In genomic region chr9:137797206-137798120, GRCh38 we compare ENCODE assay signal across 18 cellular contexts.
DNase-seq lines count a peak whose midpoint lies in the region; ATAC-seq and TF ChIP-seq lines count a peak whose summit lies in the region.
"Had no signal": no experiment of that assay in that cellular context is flagged by ENCODE, and none has a peak within 500 bp of the region (broad histone marks: within the 10 kb centered on the region; RNA-seq: fewer than 3 reads in every experiment).

No MANE protein-coding gene starts in this region.

- DNase-seq in CD8-positive, alpha-beta T cell = no peak
- DNase-seq in NCI-H1105 treated with DMSO at 0.1 percent for 48 hours (lab: John Stamatoyannopoulos, UW) (peak; percentile 95), NCI-H2196 (lab: John Stamatoyannopoulos, UW; ENCODE audit: unreplicated experiment) (peak; percentile 55), endothelial cell (ENCODE audit: low spot score) (no peak), GDM1 (lab: John Stamatoyannopoulos, UW) (no peak), nucleus accumbens (lab: John Stamatoyannopoulos, UW) (no peak), dermis blood vessel endothelial cell (no peak)
- DNase-seq: activated CD4-positive, alpha-beta T cell treated with anti-CD3 and anti-CD28 coated beads for 48 hours; activated naive CD8-positive, alpha-beta T cell treated with anti-CD3 and anti-CD28 coated beads, Interleukin-2, amount 10 ng/mL, durations not matched to agents 7 days and 5 days; heart left ventricle; islet precursor cell; mesendoderm; NCI-H2227 treated with DMSO at 0.1 percent for 48 hours had no signal

- H3K27ac ChIP-seq in CD8-positive, alpha-beta T cell (ENCODE audit: low read depth, low read length) = no peak overlapping the region
- H3K27ac ChIP-seq: esophagus muscularis mucosa, heart left ventricle, right atrium auricular region, SJSA1 had no signal

- H3K36me3 ChIP-seq in CD8-positive, alpha-beta T cell (ENCODE audit: insufficient read depth, low read length) = peaks cover 44% of the 10 kb centered on the region

- no peaks in the 10 kb centered on the region for H3K9me3 ChIP-seq in CD8-positive, alpha-beta T cell (ENCODE audit: low read length)
- H3K9me3 ChIP-seq: esophagus muscularis mucosa, heart left ventricle, right atrium auricular region, SJSA1 had no signal

- H3K27me3 Mint-ChIP-seq in CD8-positive, alpha-beta T cell (ENCODE audit: low read depth) = no peaks in the 10 kb centered on the region
- peaks cover 15% of the 10 kb centered on the region for H3K27me3 Mint-ChIP-seq in endothelial cell (ENCODE audit: unreplicated experiment)
- H3K27me3 Mint-ChIP-seq: activated naive CD8-positive, alpha-beta T cell treated with anti-CD3 and anti-CD28 coated beads, Interleukin-2, amount 10 ng/mL, durations not matched to agents 7 days and 5 days had no signal

- no peaks in the 10 kb centered on the region for H3K27me3 ChIP-seq in CD8-positive, alpha-beta T cell (ENCODE audit: insufficient read depth, low read length)
- H3K27me3 ChIP-seq: esophagus muscularis mucosa, heart left ventricle, right atrium auricular region, SJSA1 had no signal

- POLR2A ChIA-PET in CD8-positive, alpha-beta T cell (lab: Charles Lee) = no interaction called here

- H3K9me3 Mint-ChIP-seq in CD8-positive, alpha-beta T cell = no peaks in the 10 kb centered on the region
- no peaks in the 10 kb centered on the region for H3K9me3 Mint-ChIP-seq in endothelial cell (ENCODE audit: unreplicated experiment)
- H3K9me3 Mint-ChIP-seq: activated naive CD8-positive, alpha-beta T cell treated with anti-CD3 and anti-CD28 coated beads, Interleukin-2, amount 10 ng/mL, durations not matched to agents 7 days and 5 days had no signal

- H3K4me1 ChIP-seq in CD8-positive, alpha-beta T cell (ENCODE audit: insufficient read depth, low read length) = no peaks in the 10 kb centered on the region
- H3K4me1 ChIP-seq: esophagus muscularis mucosa, heart left ventricle, right atrium auricular region, SJSA1 had no signal

- H3K27ac Mint-ChIP-seq in CD8-positive, alpha-beta T cell = peak overlapping the region; percentile 33
- no peak overlapping the region for H3K27ac Mint-ChIP-seq in endothelial cell (ENCODE audit: unreplicated experiment)
- H3K27ac Mint-ChIP-seq: activated naive CD8-positive, alpha-beta T cell treated with anti-CD3 and anti-CD28 coated beads, Interleukin-2, amount 10 ng/mL, durations not matched to agents 7 days and 5 days had no signal

- H3K4me3 Mint-ChIP-seq in CD8-positive, alpha-beta T cell = no peak overlapping the region
- H3K4me3 Mint-ChIP-seq in endothelial cell (ENCODE audit: unreplicated experiment) = peak overlapping the region; percentile 82
- H3K4me3 Mint-ChIP-seq: activated naive CD8-positive, alpha-beta T cell treated with anti-CD3 and anti-CD28 coated beads, Interleukin-2, amount 10 ng/mL, durations not matched to agents 7 days and 5 days had no signal

- no peaks in the 10 kb centered on the region for H3K4me1 Mint-ChIP-seq in CD8-positive, alpha-beta T cell (ENCODE audit: low read depth)
- H3K4me1 Mint-ChIP-seq in endothelial cell (ENCODE audit: unreplicated experiment) = no peaks in the 10 kb centered on the region
- H3K4me1 Mint-ChIP-seq: activated naive CD8-positive, alpha-beta T cell treated with anti-CD3 and anti-CD28 coated beads, Interleukin-2, amount 10 ng/mL, durations not matched to agents 7 days and 5 days had no signal

- intact Hi-C loops in CD8-positive, alpha-beta T cell (cut with DNase I, micrococcal nuclease) = no loop called here

- no peak overlapping the region for H3K4me3 ChIP-seq in CD8-positive, alpha-beta T cell (ENCODE audit: low read depth, low read length)
- H3K4me3 ChIP-seq: esophagus muscularis mucosa, heart left ventricle, right atrium auricular region, SJSA1 had no signal

- peaks cover 94% of the 10 kb centered on the region for H3K36me3 Mint-ChIP-seq in CD8-positive, alpha-beta T cell
- peaks cover 74% of the 10 kb centered on the region for H3K36me3 Mint-ChIP-seq in endothelial cell (ENCODE audit: low read depth, unreplicated experiment)

- TF ChIP-seq CTCF in CD8-positive, alpha-beta T cell (IDR thresholded peaks at IDR 0.05) = no peak
- TF ChIP-seq CTCF in endothelial cell (IDR thresholded peaks at IDR 0.05; ENCODE audit: unreplicated experiment) = no peak

- no peak for ATAC-seq in CD8-positive, alpha-beta T cell
- ATAC-seq in HG03175 (IDR thresholded peaks at IDR 0.05; ENCODE audit: unreplicated experiment) = no peak
- ATAC-seq: HCT116, heart left ventricle had no signal

- CTCF ChIA-PET in CD8-positive, alpha-beta T cell (lab: Charles Lee) = no interaction called here

Comparison
In these comparisons a context has a peak if more than half of its experiments do, and no peak if none do; other contexts are left out.
1. DNase-seq: peak in NCI-H1105 treated with DMSO at 0.1 percent for 48 hours (single experiment) and NCI-H2196 (single experiment); none in CD8-positive, alpha-beta T cell (0 of 7), endothelial cell (single experiment), GDM1 (single experiment), nucleus accumbens (0 of 56) and dermis blood vessel endothelial cell (single experiment).